Comparison of ENCODE assay signal across 15 cellular contexts in genomic region chr2:223626713-223627112, GRCh38. TPM values are rescaled to one million over a fixed set of nuclear protein-coding genes. Genes with fewer than 3 reads are reported as not detected.
DNase-seq lines count a peak whose midpoint lies in the region; ATAC-seq, FAIRE-seq and TF ChIP-seq lines count a peak whose summit lies in the region.
"Had no signal": no experiment of that assay in that cellular context is flagged by ENCODE, and none has a peak within 500 bp of the region (broad histone marks: within the 10 kb centered on the region; RNA-seq: fewer than 3 reads in every experiment).

No MANE protein-coding gene starts in this region.

- no peaks in the 10 kb centered on the region for H3K9me1 ChIP-seq in keratinocyte (ENCODE audit: control insufficient read depth, extremely low read depth, insufficient read depth, low read length)

- H3K4me3 ChIP-seq in astrocyte (ENCODE audit: insufficient read depth, low read depth, low read length) (no peak overlapping the region), keratinocyte (ENCODE audit: control insufficient read depth in 2 of 3, extremely low read depth in 1 of 3, insufficient read depth in 2 of 3, low read depth in 1 of 3, low read length in 3 of 3) (no peak overlapping the region), hepatocyte (no peak overlapping the region)
- no peak overlapping the region for H3K4me3 ChIP-seq in CD8-positive, alpha-beta memory T cell (ENCODE audit: low read length)
- H3K4me3 ChIP-seq: coronary artery, esophagus muscularis mucosa had no signal

- H3K4me1 ChIP-seq in astrocyte (ENCODE audit: insufficient read depth, low read length) (peaks cover 14% of the 10 kb centered on the region), keratinocyte (ENCODE audit: control insufficient read depth, extremely low read depth, insufficient read depth, low read length) (peaks cover 3% of the 10 kb centered on the region), hepatocyte (ENCODE audit: insufficient read depth) (no peaks in the 10 kb centered on the region)
- H3K4me1 ChIP-seq in CD8-positive, alpha-beta memory T cell (ENCODE audit: insufficient read depth, low read length) = no peaks in the 10 kb centered on the region
- H3K4me1 ChIP-seq: esophagus muscularis mucosa had no signal

- CTCF ChIA-PET in CD8-positive, alpha-beta memory T cell (lab: Charles Lee) = no interaction called here

- no peak overlapping the region for H3K4me3 Mint-ChIP-seq in astrocyte (ENCODE audit: unreplicated experiment)
- H3K4me3 Mint-ChIP-seq in CD8-positive, alpha-beta memory T cell = no peak overlapping the region
- H3K4me3 Mint-ChIP-seq: activated naive CD8-positive, alpha-beta T cell had no signal

- H3K27me3 ChIP-seq in astrocyte (ENCODE audit: insufficient read depth, low read length) (peaks cover 2% of the 10 kb centered on the region), keratinocyte (ENCODE audit: control insufficient read depth, extremely low read depth, insufficient read depth, low read length) (no peaks in the 10 kb centered on the region), hepatocyte (no peaks in the 10 kb centered on the region)
- H3K27me3 ChIP-seq in CD8-positive, alpha-beta memory T cell (ENCODE audit: insufficient read depth, low read length, poor library complexity, severe bottlenecking) = no peaks in the 10 kb centered on the region
- H3K27me3 ChIP-seq: esophagus muscularis mucosa had no signal

- TF ChIP-seq CTCF in AG09319 (IDR thresholded peaks at IDR 0.05; ENCODE audit: low read depth, low read length) (no peak), astrocyte (IDR thresholded peaks at IDR 0.05; ENCODE audit: insufficient read depth, low read depth, low read length) (no peak), keratinocyte (optimal IDR thresholded peaks at IDR 0.05 in 1 of 3, IDR thresholded peaks at IDR 0.05 in 1 of 3, conservative IDR thresholded peaks at IDR 0.05 in 1 of 3; ENCODE audit: extremely low read depth in 1 of 3, insufficient read depth in 2 of 3, low read length in 3 of 3) (no peak), hepatocyte (IDR thresholded peaks at IDR 0.05; ENCODE audit: poor library complexity) (no peak)

- H4K20me1 ChIP-seq in astrocyte (ENCODE audit: insufficient read depth, low read length) (no peaks in the 10 kb centered on the region), keratinocyte (ENCODE audit: control insufficient read depth, extremely low read depth, insufficient read depth, low read length) (no peaks in the 10 kb centered on the region), hepatocyte (ENCODE audit: insufficient read depth, poor library complexity, severe bottlenecking) (no peaks in the 10 kb centered on the region)

- H3K4me2 ChIP-seq in astrocyte (ENCODE audit: low read length) = peak overlapping the region; percentile 48
- no peak overlapping the region for H3K4me2 ChIP-seq in keratinocyte (ENCODE audit: control insufficient read depth, extremely low read depth, insufficient read depth, low read depth, low read length)
- H3K4me2 ChIP-seq in hepatocyte = no peak overlapping the region

- DNase-seq in AG09319 (ENCODE audit: extremely low read depth, low read depth) (peak; percentile 22), HT1080 (ENCODE audit: low read depth) (peak; percentile 97), astrocyte (ENCODE audit: low read depth) (peak; percentile 96), keratinocyte (ENCODE audit: low read depth, low spot score) (no peak), hepatocyte (ENCODE audit: low spot score) (no peak)
- no peak for DNase-seq in CD8-positive, alpha-beta memory T cell
- DNase-seq: NCI-H146; NCI-H69; SIG-M5; stimulated activated CD4-positive, alpha-beta T cell treated with anti-CD3 and anti-CD28 coated beads, Interleukin-1b, Interleukin-23, amount 100 ng/mL, for 48 hours had no signal

- H3K79me2 ChIP-seq in astrocyte (ENCODE audit: insufficient read depth, low read length) (no peaks in the 10 kb centered on the region), keratinocyte (ENCODE audit: control insufficient read depth, insufficient read depth, low read length) (no peaks in the 10 kb centered on the region), hepatocyte (no peaks in the 10 kb centered on the region)

- H3K36me3 ChIP-seq in astrocyte (ENCODE audit: insufficient read depth, low read length) = no peaks in the 10 kb centered on the region
- H3K36me3 ChIP-seq in keratinocyte (ENCODE audit: control insufficient read depth in 2 of 2, extremely low read depth in 1 of 2, insufficient read depth in 2 of 2, low read length in 2 of 2) = no peaks in the 10 kb centered on the region
- H3K36me3 ChIP-seq in CD8-positive, alpha-beta memory T cell (ENCODE audit: insufficient read depth, low read length) = no peaks in the 10 kb centered on the region
- no peaks in the 10 kb centered on the region for H3K36me3 ChIP-seq in hepatocyte (replicated peaks; ENCODE audit: insufficient read depth, low read depth)
- H3K36me3 ChIP-seq: esophagus muscularis mucosa had no signal

- WGBS in hepatocyte (ENCODE audit: low lambda C conversion rate, missing lambda C conversion rate) = 48% methylated on average over 2 of the region's 2 CpGs

- no peak overlapping the region for H3K9ac ChIP-seq in astrocyte (ENCODE audit: low read length)
- H3K9ac ChIP-seq in keratinocyte (ENCODE audit: control insufficient read depth, extremely low read depth, insufficient read depth, low read length) = no peak overlapping the region

- no peaks in the 10 kb centered on the region for H3K9me2 ChIP-seq in hepatocyte (replicated peaks; ENCODE audit: insufficient read depth)

- no peak overlapping the region for H2AFZ ChIP-seq in astrocyte (ENCODE audit: low read depth, low read length)
- no peak overlapping the region for H2AFZ ChIP-seq in keratinocyte (ENCODE audit: control insufficient read depth, low read length)
- H2AFZ ChIP-seq in hepatocyte = no peak overlapping the region

- peak overlapping the region; percentile 11 for H3K27ac ChIP-seq in astrocyte (ENCODE audit: low read depth, low read length)
- no peak overlapping the region for H3K27ac ChIP-seq in keratinocyte (ENCODE audit: control insufficient read depth, insufficient read depth, low read length)
- no peak overlapping the region for H3K27ac ChIP-seq in CD8-positive, alpha-beta memory T cell (ENCODE audit: low read depth, low read length)
- no peak overlapping the region for H3K27ac ChIP-seq in hepatocyte
- H3K27ac ChIP-seq: coronary artery, esophagus muscularis mucosa had no signal

- no peaks in the 10 kb centered on the region for H3K36me3 Mint-ChIP-seq in astrocyte (ENCODE audit: low read depth, unreplicated experiment)
- no peaks in the 10 kb centered on the region for H3K36me3 Mint-ChIP-seq in CD8-positive, alpha-beta memory T cell
- H3K36me3 Mint-ChIP-seq: activated naive CD8-positive, alpha-beta T cell had no signal

- peaks cover 23% of the 10 kb centered on the region for H3K4me1 Mint-ChIP-seq in astrocyte (ENCODE audit: low read depth, unreplicated experiment)
- no peaks in the 10 kb centered on the region for H3K4me1 Mint-ChIP-seq in CD8-positive, alpha-beta memory T cell

- peaks cover 14% of the 10 kb centered on the region for H3K27me3 Mint-ChIP-seq in astrocyte (ENCODE audit: low read depth, unreplicated experiment)
- peaks cover 6 to 13% of the 10 kb centered on the region in 2 donors for H3K27me3 Mint-ChIP-seq in CD8-positive, alpha-beta memory T cell

- ATAC-seq in GM19452 (IDR thresholded peaks at IDR 0.05; ENCODE audit: unreplicated experiment) (no peak), GM21529 (IDR thresholded peaks at IDR 0.05; ENCODE audit: unreplicated experiment) (no peak)

- dilution Hi-C loops in keratinocyte (cut with MboI; ENCODE audit: extremely low pct_ligation_motif_present, low sequenced_read_pairs) = no loop called here

- no peaks in the 10 kb centered on the region for H3K9me3 Mint-ChIP-seq in astrocyte (ENCODE audit: unreplicated experiment)
- H3K9me3 Mint-ChIP-seq in CD8-positive, alpha-beta memory T cell = peaks cover 0 to 4% (median 2%) of the 10 kb centered on the region in 5 donors

- H3K9me3 ChIP-seq in astrocyte (ENCODE audit: insufficient read depth, low read depth, low read length) = no peaks in the 10 kb centered on the region
- H3K9me3 ChIP-seq in keratinocyte (ENCODE audit: control insufficient read depth, low read depth, low read length) = no peaks in the 10 kb centered on the region
- no peaks in the 10 kb centered on the region for H3K9me3 ChIP-seq in CD8-positive, alpha-beta memory T cell (ENCODE audit: low read length)
- no peaks in the 10 kb centered on the region for H3K9me3 ChIP-seq in hepatocyte (ENCODE audit: low read depth)
- H3K9me3 ChIP-seq: esophagus muscularis mucosa had no signal

- peak overlapping the region; percentile 48 for H3K27ac Mint-ChIP-seq in astrocyte (ENCODE audit: unreplicated experiment)
- H3K27ac Mint-ChIP-seq in CD8-positive, alpha-beta memory T cell = no peak overlapping the region
- H3K27ac Mint-ChIP-seq: activated naive CD8-positive, alpha-beta T cell had no signal

- POLR2A ChIA-PET in CD8-positive, alpha-beta memory T cell (lab: Charles Lee) = no interaction called here

- FAIRE-seq in astrocyte (lab: Jason Lieb, UNC) (peak; percentile 94), keratinocyte (lab: Jason Lieb, UNC) (peak; percentile 52)

RNA-seq across cellular contexts. Expression of gene SCG2, which starts 24.6 kb away (rescaled TPM):
- total RNA-seq in HT1080 (2014; rRNA removed; shearing (Covaris generic)) = 4.6 and 8.2 TPM in 2 replicates
- 4.4 and 5.8 TPM in 2 replicates for polyA plus RNA-seq in HT1080 (2015; cell fraction: cytosol; rRNA removed)
- polyA plus RNA-seq in HT1080 (2015; cell fraction: nucleus; rRNA removed) = 17.2 and 22.1 TPM in 2 replicates
- 5.6 and 6.9 TPM in 2 replicates for total RNA-seq in astrocyte
- polyA plus RNA-seq in keratinocyte = 0.08 to 0.10 TPM (median 0.08 TPM) in 3 replicates
- polyA plus RNA-seq in keratinocyte (2011; ENCODE audit: low read depth) = 0.70 TPM
- polyA plus RNA-seq in keratinocyte (2011; cell fraction: cytosol; rRNA removed) = 0.09 and 0.10 TPM in 2 replicates
- polyA plus RNA-seq in keratinocyte (2011; cell fraction: nucleus; rRNA removed) = 0.25 and 0.43 TPM in 2 replicates
- 0.27 TPM in 1 of 2 replicates, not detected in the other for polyA plus RNA-seq in keratinocyte (2012; ENCODE audit: low replicate concordance)
- not detected in 3 replicates for polyA minus RNA-seq in keratinocyte
- not detected for polyA minus RNA-seq in keratinocyte (2011; cell fraction: cytosol; rRNA and poly(A)+ RNA removed)
- polyA minus RNA-seq in keratinocyte (2011; cell fraction: nucleus; rRNA and poly(A)+ RNA removed) = not detected in 2 replicates
- total RNA-seq in CD8-positive, alpha-beta memory T cell = not detected
- polyA plus RNA-seq in CD8-positive, alpha-beta memory T cell = not detected
- 14.0 and 14.2 TPM in 2 replicates for total RNA-seq in hepatocyte
- 21.8 and 23.0 TPM in 2 replicates for polyA plus RNA-seq in hepatocyte

Comparison
In these comparisons a context has a peak if more than half of its experiments do, and no peak if none do; other contexts are left out.
1. DNase-seq: peak in AG09319 (single experiment), HT1080 (single experiment) and astrocyte (single experiment); none in keratinocyte (single experiment), CD8-positive, alpha-beta memory T cell (0 of 5) and hepatocyte (single experiment).